12 cellular contexts compared by ENCODE assay signal in genomic region chr3:27758083-27758482, GRCh38. TPM values are rescaled to one million over a fixed set of nuclear protein-coding genes. Genes with fewer than 3 reads are reported as not detected.
DNase-seq lines count a peak whose midpoint lies in the region; ATAC-seq and TF ChIP-seq lines count a peak whose summit lies in the region.
"Had no signal": no experiment of that assay in that cellular context is flagged by ENCODE, and none has a peak within 500 bp of the region (broad histone marks: within the 10 kb centered on the region; RNA-seq: fewer than 3 reads in every experiment).

No MANE protein-coding gene starts in this region.

- H3K27me3 ChIP-seq in uterus, result no peaks in the 10 kb centered on the region

- H3K9me3 ChIP-seq in uterus, result no peaks in the 10 kb centered on the region

- no peaks in the 10 kb centered on the region for H3K4me1 ChIP-seq in uterus

- no peak overlapping the region for H3K4me3 ChIP-seq in skeletal muscle cell (ENCODE audit: low read depth, low read length)
- H3K4me3 ChIP-seq in uterus, result no peak overlapping the region
- H3K4me3 ChIP-seq: GM23338 had no signal

- peak; percentile 38 for DNase-seq in SIG-M5 treated with dmso at 0.1 percent for 504 hours (lab: John Stamatoyannopoulos, UW; ENCODE audit: unreplicated experiment)
- no peak for DNase-seq in SIG-M5 (lab: John Stamatoyannopoulos, UW)
- peak; percentile 77 for DNase-seq in NCI-H226
- DNase-seq in dedifferentiated amniotic fluid mesenchymal stem cell (ENCODE audit: extremely low spot score), result peak; percentile 51
- peak; percentile 73 for DNase-seq in skeletal muscle cell (ENCODE audit: low read depth)
- no peak for DNase-seq in uterus
- no peak for DNase-seq in NCI-H82 treated with DMSO at 0.1 percent for 48 hours (lab: John Stamatoyannopoulos, UW; ENCODE audit: unreplicated experiment)
- DNase-seq: hippocampal formation, NCI-H2029 treated with DMSO at 0.1 percent for 48 hours had no signal

- TF ChIP-seq CTCF in uterus (IDR thresholded peaks at IDR 0.05), result no peak

- H3K36me3 ChIP-seq in uterus, result no peaks in the 10 kb centered on the region

- TF ChIP-seq POLR2A in uterus (IDR thresholded peaks at IDR 0.05), result no peak

- no peak for ATAC-seq in GM21360 (IDR thresholded peaks at IDR 0.05; ENCODE audit: unreplicated experiment)
- ATAC-seq: GM23338 had no signal

- intact Hi-C loops in uterus (cut with DNase I; ENCODE audit: low total_unique reads), result no loop called here

- H3K27ac ChIP-seq in uterus, result no peak overlapping the region

RNA-seq across cellular contexts. Expression of gene EOMES, which starts 36.0 kb away (rescaled TPM):
- total RNA-seq in uterus, result under 1 TPM in 2 of 4 donors, not detected in 2; 0.62 to 0.82 TPM
- total RNA-seq: neural crest cell had no signal

Comparison
In these comparisons a context has a peak if more than half of its experiments do, and no peak if none do; other contexts are left out.
1. DNase-seq: peak in SIG-M5 treated with dmso at 0.1 percent for 504 hours (single experiment), NCI-H226 (single experiment), dedifferentiated amniotic fluid mesenchymal stem cell (single experiment) and skeletal muscle cell (single experiment); none in SIG-M5 (single experiment), uterus (0 of 2) and NCI-H82 treated with DMSO at 0.1 percent for 48 hours (single experiment).